ENCODE assay signal across 1 cellular context in the genomic region with DNA sequence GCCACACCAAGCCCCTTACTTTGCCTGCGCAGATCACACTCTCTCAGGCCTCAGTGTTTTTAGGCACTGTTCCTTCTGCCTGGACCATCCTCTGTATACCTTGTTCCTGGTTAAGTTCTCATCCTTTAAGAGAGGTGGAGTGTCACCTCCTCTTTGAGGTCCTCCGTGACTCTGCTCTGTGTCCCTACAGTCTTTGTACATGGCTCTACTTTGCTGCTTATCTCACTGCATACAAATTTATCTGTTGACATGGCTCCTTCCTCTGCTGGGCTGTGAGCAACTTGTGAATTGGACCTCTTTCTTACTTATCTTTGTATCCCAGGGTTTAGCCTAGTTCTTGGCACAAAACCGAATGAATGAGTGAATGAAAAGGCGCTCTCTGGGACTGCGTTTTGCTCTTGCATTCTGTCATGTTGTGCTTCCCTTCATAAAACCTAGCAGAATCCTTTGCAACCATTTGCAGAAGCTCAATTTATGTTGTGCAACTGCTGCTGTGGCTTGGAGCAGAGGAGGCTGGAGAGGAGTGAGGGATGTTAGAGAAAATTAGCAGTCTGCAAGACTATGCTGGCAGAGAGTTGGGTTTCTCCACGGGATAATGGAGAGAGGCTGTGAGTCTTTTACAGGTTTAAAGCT.
TF ChIP-seq lines count a peak whose summit lies in the region.

No MANE protein-coding gene starts in this region.

TF ChIP-seq in K562, 482 proteins besides CTCF, POLR2A, EP300 and RAD21 (continued from another document):
- TF ChIP-seq, protein P1, sequence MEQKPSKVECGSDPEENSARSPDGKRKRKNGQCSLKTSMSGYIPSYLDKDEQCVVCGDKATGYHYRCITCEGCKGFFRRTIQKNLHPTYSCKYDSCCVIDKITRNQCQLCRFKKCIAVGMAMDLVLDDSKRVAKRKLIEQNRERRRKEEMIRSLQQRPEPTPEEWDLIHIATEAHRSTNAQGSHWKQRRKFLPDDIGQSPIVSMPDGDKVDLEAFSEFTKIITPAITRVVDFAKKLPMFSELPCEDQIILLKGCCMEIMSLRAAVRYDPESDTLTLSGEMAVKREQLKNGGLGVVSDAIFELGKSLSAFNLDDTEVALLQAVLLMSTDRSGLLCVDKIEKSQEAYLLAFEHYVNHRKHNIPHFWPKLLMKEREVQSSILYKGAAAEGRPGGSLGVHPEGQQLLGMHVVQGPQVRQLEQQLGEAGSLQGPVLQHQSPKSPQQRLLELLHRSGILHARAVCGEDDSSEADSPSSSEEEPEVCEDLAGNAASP (IDR thresholded peaks at IDR 0.05), result no peak
- no peak for TF ChIP-seq ILK (tag; IDR thresholded peaks at IDR 0.05; ENCODE audit: borderline replicate concordance, low read depth)
- TF ChIP-seq ZFP36 (IDR thresholded peaks at IDR 0.05; ENCODE audit: low read depth, low read length, partially characterized antibody), result peak; percentile 98
- no peak for TF ChIP-seq JUND (IDR thresholded peaks at IDR 0.05; ENCODE audit: borderline replicate concordance, low read depth, low read length)
- TF ChIP-seq JUND (tag; IDR thresholded peaks at IDR 0.05; ENCODE audit: borderline replicate concordance, low read depth, low read length), result peak; percentile 63; the same call in 2 of the 3 replicates
- no peak; the same call in 1 of the 2 replicates for TF ChIP-seq TEAD4 (IDR thresholded peaks at IDR 0.05; ENCODE audit: low read length)
- no peak for TF ChIP-seq TEAD4 (CRISPR knock-in tag; IDR thresholded peaks at IDR 0.05; ENCODE audit: borderline replicate concordance)
- TF ChIP-seq RBM25 (IDR thresholded peaks at IDR 0.05; ENCODE audit: low read depth, low read length, severe bottlenecking), result peak; percentile 11
- TF ChIP-seq CBFA2T3 (IDR thresholded peaks at IDR 0.05), result peak; percentile 66
- no peak for TF ChIP-seq ZNF445 (CRISPR knock-in tag; IDR thresholded peaks at IDR 0.05; ENCODE audit: low read depth)
- peak; percentile 62 for TF ChIP-seq CEBPB (tag; IDR thresholded peaks at IDR 0.05)
- TF ChIP-seq NR2C2 (CRISPR knock-in tag; IDR thresholded peaks at IDR 0.05), result no peak
- TF ChIP-seq NR2C2 (tag; IDR thresholded peaks at IDR 0.05), result no peak
- TF ChIP-seq CEBPG (CRISPR knock-in tag; IDR thresholded peaks at IDR 0.05), result no peak
- peak; percentile 29 to 55; a peak in 2 of 4 replicates for TF ChIP-seq CEBPG (tag; conservative IDR thresholded peaks at IDR 0.05 in 1 of 2, IDR thresholded peaks at IDR 0.05 in 1 of 2)
- peak; percentile 82 for TF ChIP-seq ZNF436 (CRISPR knock-in tag; IDR thresholded peaks at IDR 0.05)
- peak; percentile 41; the same call in 1 of the 2 replicates for TF ChIP-seq TAL1 (IDR thresholded peaks at IDR 0.05)
TF ChIP-seq in K562: peak in this region for 11.
